ENCODE assay signal across 14 cellular contexts in the genomic region with DNA sequence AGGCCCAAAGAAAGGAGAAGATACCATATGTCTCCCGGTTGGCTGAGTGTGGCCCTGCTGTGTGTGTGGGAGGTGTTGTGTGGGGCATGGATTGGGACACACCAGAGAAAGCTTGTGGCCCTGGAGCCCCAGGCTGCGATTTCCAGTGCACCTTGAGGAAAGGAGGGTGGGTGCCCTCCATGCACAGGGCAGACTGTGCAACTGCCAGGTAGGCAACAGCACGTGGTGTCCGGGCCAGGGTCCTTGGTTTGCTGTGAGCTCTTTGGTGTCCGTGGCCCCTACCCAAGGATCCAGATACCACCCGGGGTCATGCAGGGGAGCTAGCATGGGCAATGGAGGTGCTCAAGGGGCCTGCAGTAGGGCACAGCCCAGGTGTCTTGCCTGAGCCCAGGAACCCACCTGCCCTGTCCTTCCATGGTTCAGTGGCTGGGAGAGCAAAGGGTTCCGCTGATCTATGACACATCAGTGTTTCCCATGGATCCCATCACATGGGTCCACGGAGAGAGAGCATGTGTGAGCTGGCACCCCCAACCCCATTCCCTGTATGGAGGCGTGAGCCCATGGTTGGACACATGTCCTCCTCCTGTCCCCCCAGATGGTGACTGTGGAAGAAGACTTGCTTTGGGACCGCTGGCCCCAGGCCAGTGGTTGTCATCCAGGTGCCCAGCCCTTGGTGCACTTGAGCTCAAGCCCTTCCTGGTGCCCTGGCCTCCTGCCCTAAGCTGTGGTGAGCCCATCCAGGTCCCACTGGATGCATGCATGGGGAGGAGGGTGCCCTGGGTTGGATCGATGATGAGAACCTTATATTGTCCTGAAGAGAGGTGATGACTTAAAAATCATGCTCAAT.
DNase-seq lines count a peak whose midpoint lies in the region; ATAC-seq and TF ChIP-seq lines count a peak whose summit lies in the region.
"Had no signal": no experiment of that assay in that cellular context is flagged by ENCODE, and none has a peak within 500 bp of the region (broad histone marks: within the 10 kb centered on the region; RNA-seq: fewer than 3 reads in every experiment).

No MANE protein-coding gene starts in this region.

- dilution Hi-C loops in mammary epithelial cell (cut with HindIII; ENCODE audit: low sequenced_read_pairs), result no loop called here

- no peak overlapping the region for H3K4me3 Mint-ChIP-seq in mesothelial cell of epicardium

- H3K4me1 ChIP-seq in breast epithelium (no peaks in the 10 kb centered on the region), mammary epithelial cell (ENCODE audit: insufficient read depth, low read length) (no peaks in the 10 kb centered on the region), esophagus muscularis mucosa (no peaks in the 10 kb centered on the region), uterus (no peaks in the 10 kb centered on the region)
- H3K4me1 ChIP-seq: left lung, tibial artery had no signal

- in situ Hi-C loops in mammary epithelial cell (cut with MboI; ENCODE audit: low sequenced_read_pairs in 2 of 2), result no loop called here

- DNase-seq in breast epithelium (ENCODE audit: low spot score in 2 of 2) (peak; percentile 7 to 19), mammary epithelial cell (no peak), esophagus muscularis mucosa (ENCODE audit: extremely low spot score) (peak; percentile 91), mesothelial cell of epicardium (ENCODE audit: low spot score in 2 of 2, unreplicated experiment in 2 of 2) (peak; percentile 15 to 31), uterus (peak; percentile 6 to 7), SHP77 treated with DMSO at 0.1 percent for 48 hours (lab: John Stamatoyannopoulos, UW) (no peak)
- DNase-seq: activated CD4-positive, CD25-positive, alpha-beta regulatory T cell; NCI-H1092; NCI-H226; OCI-M1 had no signal

- H3K4me2 ChIP-seq in mammary epithelial cell (ENCODE audit: insufficient read depth, low read depth, low read length), result no peak overlapping the region

- no peak overlapping the region for H3K9ac ChIP-seq in mammary epithelial cell (ENCODE audit: insufficient read depth, low read length)

- WGBS in mammary epithelial cell (ENCODE audit: low coverage, missing lambda C conversion rate), result no CpG with 5 or more reads among the region's 11 CpGs
- 72% methylated on average over 7 of the region's 11 CpGs for WGBS in esophagus muscularis mucosa

- CTCF ChIA-PET in mammary epithelial cell (lab: Charles Lee; ENCODE audit: low non-redundant PET), result no interaction called here

- no peak for TF ChIP-seq EP300 in esophagus muscularis mucosa (IDR thresholded peaks at IDR 0.05)

- no TSS peak for BruUV-seq in mammary epithelial cell (replicated peaks; lab: Mats Ljungman, UMichigan)

- TF ChIP-seq POLR2A in breast epithelium (IDR thresholded peaks at IDR 0.05) (no peak), esophagus muscularis mucosa (IDR thresholded peaks at IDR 0.05; ENCODE audit: low read depth) (no peak), uterus (IDR thresholded peaks at IDR 0.05) (no peak)

- H3K27me3 Mint-ChIP-seq in mesothelial cell of epicardium (ENCODE audit: low read depth), result no peaks in the 10 kb centered on the region

- no peaks in the 10 kb centered on the region for H3K36me3 ChIP-seq in breast epithelium
- no peaks in the 10 kb centered on the region for H3K36me3 ChIP-seq in mammary epithelial cell (ENCODE audit: insufficient read depth, low read length)
- no peaks in the 10 kb centered on the region for H3K36me3 ChIP-seq in esophagus muscularis mucosa
- no peaks in the 10 kb centered on the region for H3K36me3 ChIP-seq in uterus
- H3K36me3 ChIP-seq: left lung, tibial artery had no signal

- H3K4me3 ChIP-seq in breast epithelium, result no peak overlapping the region
- no peak overlapping the region for H3K4me3 ChIP-seq in mammary epithelial cell (replicated peaks in 1 of 3; ENCODE audit: insufficient read depth in 1 of 3, low read depth in 2 of 3, low read length in 3 of 3)
- H3K4me3 ChIP-seq in esophagus muscularis mucosa, result no peak overlapping the region
- H3K4me3 ChIP-seq in uterus, result no peak overlapping the region
- H3K4me3 ChIP-seq: left lung, tibial artery had no signal

- TF ChIP-seq CTCF in breast epithelium (IDR thresholded peaks at IDR 0.05) (no peak), mammary epithelial cell (conservative IDR thresholded peaks at IDR 0.05 in 1 of 2, IDR thresholded peaks at IDR 0.05 in 1 of 2; ENCODE audit: extremely low read depth in 1 of 2, insufficient read depth in 1 of 2, low read depth in 1 of 2, low read length in 2 of 2) (no peak), esophagus muscularis mucosa (IDR thresholded peaks at IDR 0.05) (no peak), mesothelial cell of epicardium (IDR thresholded peaks at IDR 0.05; ENCODE audit: unreplicated experiment) (no peak), uterus (IDR thresholded peaks at IDR 0.05) (no peak)

- no peak overlapping the region for H2AFZ ChIP-seq in mammary epithelial cell (ENCODE audit: low read depth, low read length)

- H3K27ac Mint-ChIP-seq in mesothelial cell of epicardium, result no peak overlapping the region

- ATAC-seq in GM21360 (IDR thresholded peaks at IDR 0.05; ENCODE audit: unreplicated experiment), result no peak
- no peak for ATAC-seq in GM18868 (IDR thresholded peaks at IDR 0.05; ENCODE audit: unreplicated experiment)
- ATAC-seq: left lung had no signal

- intact Hi-C loops in breast epithelium (cut with DNase I; ENCODE audit: low total_unique reads), result no loop called here
- intact Hi-C loops in mammary epithelial cell (cut with micrococcal nuclease), result no loop called here
- intact Hi-C loops in esophagus muscularis mucosa (cut with DNase I), result no loop called here
- intact Hi-C loops in uterus (cut with DNase I; ENCODE audit: low total_unique reads), result no loop called here

- H3K27me3 ChIP-seq in breast epithelium (no peaks in the 10 kb centered on the region), mammary epithelial cell (ENCODE audit: insufficient read depth, low read length) (no peaks in the 10 kb centered on the region), esophagus muscularis mucosa (no peaks in the 10 kb centered on the region), uterus (no peaks in the 10 kb centered on the region)
- H3K27me3 ChIP-seq: left lung, tibial artery had no signal

- H4K20me1 ChIP-seq in mammary epithelial cell (ENCODE audit: insufficient read depth, low read length), result no peaks in the 10 kb centered on the region

- no peaks in the 10 kb centered on the region for H3K79me2 ChIP-seq in mammary epithelial cell (ENCODE audit: insufficient read depth, low read length)

- H3K27ac ChIP-seq in breast epithelium (no peak overlapping the region), mammary epithelial cell (ENCODE audit: insufficient read depth, low read depth, low read length) (no peak overlapping the region), esophagus muscularis mucosa (replicated peaks in 1 of 4) (no peak overlapping the region), uterus (no peak overlapping the region)
- H3K27ac ChIP-seq: left lung, tibial artery had no signal

- H3K9me3 Mint-ChIP-seq in mesothelial cell of epicardium, result peaks cover 29% of the 10 kb centered on the region

- H3K4me1 Mint-ChIP-seq in mesothelial cell of epicardium, result no peaks in the 10 kb centered on the region

- peaks cover 91 to 93% of the 10 kb centered on the region in 2 donors for H3K9me3 ChIP-seq in breast epithelium
- H3K9me3 ChIP-seq in mammary epithelial cell (replicated peaks; ENCODE audit: insufficient read depth, low read length), result peaks cover 22% of the 10 kb centered on the region
- H3K9me3 ChIP-seq in esophagus muscularis mucosa, result peaks cover 0 to 85% (median 41%) of the 10 kb centered on the region in 4 donors
- peaks cover 0 to 6% of the 10 kb centered on the region in 2 donors for H3K9me3 ChIP-seq in uterus

- peaks cover 7% of the 10 kb centered on the region for H3K36me3 Mint-ChIP-seq in mesothelial cell of epicardium

Comparison
In these comparisons a context has a peak if more than half of its experiments do, and no peak if none do; other contexts are left out.
1. DNase-seq: peak in breast epithelium (2 of 2), esophagus muscularis mucosa (single experiment), mesothelial cell of epicardium (2 of 2) and uterus (2 of 2); none in mammary epithelial cell (single experiment) and SHP77 treated with DMSO at 0.1 percent for 48 hours (single experiment).